8 cellular contexts compared by ENCODE assay signal in the genomic region with DNA sequence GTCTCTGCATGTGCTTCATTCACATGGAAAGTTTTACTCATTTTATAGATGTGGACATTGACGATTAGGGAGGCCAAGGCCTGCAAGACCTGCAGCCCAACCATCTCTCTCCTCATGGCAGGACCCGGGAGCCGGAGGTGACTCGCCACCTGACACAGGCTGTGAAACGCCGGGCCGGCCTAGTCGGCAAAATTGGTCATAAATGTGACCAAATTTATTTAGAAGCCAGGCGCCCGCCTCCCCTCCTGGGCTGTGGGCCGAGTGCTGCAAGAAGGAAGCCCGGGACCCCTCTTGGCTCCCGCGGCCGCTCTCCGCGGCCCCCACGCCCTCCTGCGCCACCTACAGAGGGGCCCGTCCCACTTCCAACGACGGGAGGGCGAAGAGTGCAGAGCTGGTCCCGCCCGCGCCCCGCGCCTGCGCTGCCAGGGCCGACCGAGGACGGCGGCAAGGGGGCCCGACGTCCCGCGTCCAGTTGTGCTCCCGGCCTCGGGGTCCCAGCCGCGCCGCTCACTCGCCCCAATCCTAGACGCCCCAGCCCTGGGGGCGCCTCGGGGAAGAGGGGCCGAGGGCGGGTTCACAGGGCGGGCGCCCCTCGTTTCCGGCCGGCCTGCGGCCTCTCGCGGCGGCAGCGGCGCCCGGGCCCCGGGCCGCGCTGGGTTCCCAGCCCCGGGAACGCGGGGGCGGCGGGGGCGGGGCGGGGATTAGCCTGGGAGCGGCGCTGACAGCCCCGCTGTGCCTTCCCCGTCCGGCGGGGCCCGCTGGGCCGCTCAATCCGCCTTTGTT. TPM values are rescaled to one million over a fixed set of nuclear protein-coding genes. Genes with fewer than 3 reads are reported as not detected.
A peak's percentile ranks its signal among the peaks of the same experiment; 100 is the strongest.
DNase-seq lines count a peak whose midpoint lies in the region; ATAC-seq and TF ChIP-seq lines count a peak whose summit lies in the region.

No MANE protein-coding gene starts in this region.

- H3K9me3 Mint-ChIP-seq in Calu3 (ENCODE audit: low read depth, unreplicated experiment) (no peaks in the 10 kb centered on the region), HFFc6 (no peaks in the 10 kb centered on the region), mesothelial cell of epicardium (no peaks in the 10 kb centered on the region)

- DNase-seq in Calu3 (peak; percentile 82), HFFc6 (peak; percentile 45), SJCRH30 (peak; percentile 78 to 79), ecto neural progenitor cell (ENCODE audit: low spot score) (peak; percentile 92), mesothelial cell of epicardium (ENCODE audit: low spot score in 2 of 2, unreplicated experiment in 2 of 2) (peak in 1 of 2 experiments; percentile 66), upper lobe of right lung (peak; percentile 80), NCI-H1092 treated with DMSO at 0.1 percent for 48 hours (lab: John Stamatoyannopoulos, UW) (no peak)

- H3K4me1 ChIP-seq in SJCRH30 (0 out of 2 replicates have a peak, but pooled peaks cover 3% of the 10 kb centered on the region), upper lobe of right lung (peaks cover 7% of the 10 kb centered on the region)

- peak; percentile 52 for TF ChIP-seq CTCF in Calu3 (IDR thresholded peaks at IDR 0.05; ENCODE audit: unreplicated experiment)
- peak; percentile 44; the same call in 1 of the 2 replicates for TF ChIP-seq CTCF in HFFc6 (IDR thresholded peaks at IDR 0.05)
- TF ChIP-seq CTCF in mesothelial cell of epicardium (IDR thresholded peaks at IDR 0.05; ENCODE audit: unreplicated experiment), result no peak
- no peak for TF ChIP-seq CTCF in upper lobe of right lung (IDR thresholded peaks at IDR 0.05)

- H3K27me3 Mint-ChIP-seq in Calu3 (ENCODE audit: unreplicated experiment) (no peaks in the 10 kb centered on the region), HFFc6 (ENCODE audit: insufficient read depth) (no peaks in the 10 kb centered on the region), mesothelial cell of epicardium (ENCODE audit: low read depth) (no peaks in the 10 kb centered on the region)

- H3K27ac ChIP-seq in SJCRH30, result peak overlapping the region; percentile 66
- peak overlapping the region; percentile 42 for H3K27ac ChIP-seq in upper lobe of right lung

- peak; percentile 67 for ATAC-seq in upper lobe of right lung
- ATAC-seq in HG02610 (IDR thresholded peaks at IDR 0.05; ENCODE audit: unreplicated experiment), result no peak

- H3K4me3 ChIP-seq in SJCRH30 (peak overlapping the region; percentile 80), upper lobe of right lung (peak overlapping the region; percentile 51)

- H3K4me1 Mint-ChIP-seq in Calu3 (ENCODE audit: low read depth, unreplicated experiment), result peaks cover 5% of the 10 kb centered on the region
- H3K4me1 Mint-ChIP-seq in HFFc6 (ENCODE audit: low read depth), result peaks cover 23% of the 10 kb centered on the region
- peaks cover 37% of the 10 kb centered on the region for H3K4me1 Mint-ChIP-seq in mesothelial cell of epicardium

- BruUV-seq in Calu3 (replicated peaks; lab: Mats Ljungman, UMichigan), result TSS peak; percentile 39

- CTCF ChIA-PET in Calu3 (lab: Charles Lee), result no interaction called here

- H3K4me3 Mint-ChIP-seq in Calu3 (ENCODE audit: low read depth, unreplicated experiment) (peak overlapping the region; percentile 70), HFFc6 (peak overlapping the region; percentile 80), mesothelial cell of epicardium (peak overlapping the region; percentile 61)

- H3K36me3 Mint-ChIP-seq in Calu3 (ENCODE audit: insufficient read depth, unreplicated experiment), result peaks cover 30% of the 10 kb centered on the region
- no peaks in the 10 kb centered on the region for H3K36me3 Mint-ChIP-seq in HFFc6 (ENCODE audit: low read depth)
- peaks cover 15% of the 10 kb centered on the region for H3K36me3 Mint-ChIP-seq in mesothelial cell of epicardium

- intact Hi-C loops in Calu3 (cut with micrococcal nuclease; ENCODE audit: unreplicated experiment), result no loop called here
- intact Hi-C loops in upper lobe of right lung (cut with DNase I), result no loop called here

- H3K27ac Mint-ChIP-seq in Calu3 (ENCODE audit: unreplicated experiment) (no peak overlapping the region), HFFc6 (peak overlapping the region; percentile 83), mesothelial cell of epicardium (peak overlapping the region; percentile 71)

- H3K27me3 ChIP-seq in SJCRH30 (no peaks in the 10 kb centered on the region), upper lobe of right lung (peaks cover 8% of the 10 kb centered on the region)

- H3K36me3 ChIP-seq in SJCRH30, result no peaks in the 10 kb centered on the region
- H3K36me3 ChIP-seq in upper lobe of right lung, result no peaks in the 10 kb centered on the region

- H3K9me3 ChIP-seq in SJCRH30 (replicated peaks), result no peaks in the 10 kb centered on the region
- no peaks in the 10 kb centered on the region for H3K9me3 ChIP-seq in upper lobe of right lung

RNA-seq across cellular contexts. Expression of a gene that starts 47.5 kb away (rescaled TPM):
- total RNA-seq in Calu3 (2022), result 5.2 and 6.1 TPM in 2 replicates
- total RNA-seq in HFFc6 (2021; fragmentation: NEBNext Ultra II Directional; extraction: Animal tissue kit (Norgen Biotek cat#: 25700)), result 1 to 10 TPM; 2.1 to 3.5 (median 3.2) TPM
- 10.8 and 11.9 TPM in 2 replicates for total RNA-seq in SJCRH30 (2014; rRNA removed; shearing (Covaris generic))
- 64.2 to 66.4 TPM (median 65.7 TPM) in 3 replicates for total RNA-seq in mesothelial cell of epicardium
- 3.3 TPM for total RNA-seq in upper lobe of right lung

Comparison
In these comparisons a context has a peak if more than half of its experiments do, and no peak if none do; other contexts are left out.
1. CTCF ChIP-seq: peak in Calu3 (single experiment) and HFFc6 (single experiment); none in mesothelial cell of epicardium (single experiment) and upper lobe of right lung (single experiment).
2. Peak in every context shown above with its lines, with median percentiles within 50 percentile points of each other: H3K4me3 Mint-ChIP-seq.